In genomic region chr11:131609317-131609716, GRCh38 we compare ENCODE assay signal across 15 cellular contexts.
A peak's percentile ranks its signal among the peaks of the same experiment; 100 is the strongest.
DNase-seq lines count a peak whose midpoint lies in the region; TF ChIP-seq lines count a peak whose summit lies in the region.
"Had no signal": no experiment of that assay in that cellular context is flagged by ENCODE, and none has a peak within 500 bp of the region (broad histone marks: within the 10 kb centered on the region; RNA-seq: fewer than 3 reads in every experiment).

No MANE protein-coding gene starts in this region.

- H3K9me3 ChIP-seq in AG04450 (ENCODE audit: control insufficient read depth, insufficient read depth, low read length) = no peaks in the 10 kb centered on the region
- H3K9me3 ChIP-seq: upper lobe of left lung had no signal

- intact Hi-C loops in posterior cingulate gyrus (cut with DNase I) = no loop called here

- no peak for TF ChIP-seq CTCF in AG04450 (IDR thresholded peaks at IDR 0.05; ENCODE audit: low read depth, low read length)

- H3K27me3 ChIP-seq in AG04450 (ENCODE audit: control insufficient read depth, insufficient read depth, low read length) = peaks cover 3% of the 10 kb centered on the region
- H3K27me3 ChIP-seq: neural progenitor cell, upper lobe of left lung had no signal

- DNase-seq in AG04450 (ENCODE audit: low read depth, low spot score) (peak; percentile 7), H4 (ENCODE audit: low spot score) (peak; percentile 96), amniotic epithelial cell (ENCODE audit: low read depth) (peak; percentile 39), kidney tubule cell (ENCODE audit: low spot score) (peak; percentile 83), posterior cingulate gyrus (no peak), cerebellum (ENCODE audit: low spot score) (no peak), OCI-M2 (lab: John Stamatoyannopoulos, UW; ENCODE audit: unreplicated experiment) (no peak), RPMI8226 (no peak)
- DNase-seq: activated CD4-positive, CD25-positive, alpha-beta regulatory T cell; activated naive CD8-positive, alpha-beta T cell treated with anti-CD3 and anti-CD28 coated beads, Interleukin-2, amount 50 U/mL, for 24 hours; effector memory CD8-positive, alpha-beta T cell; NCI-H1694; upper lobe of left lung had no signal

- POLR2A ChIA-PET in AG04450 (lab: Yijun Ruan, JAX) = no interaction called here

- no peak overlapping the region for H3K27ac ChIP-seq in AG04450 (ENCODE audit: low read depth, low read length)
- H3K27ac ChIP-seq: neural progenitor cell, SK-N-MC, upper lobe of left lung had no signal

- CTCF ChIA-PET in AG04450 (lab: Charles Lee) = no interaction called here

- no peak overlapping the region for H3K4me3 ChIP-seq in AG04450 (ENCODE audit: low read depth, low read length)
- H3K4me3 ChIP-seq: neural progenitor cell, SK-N-MC, upper lobe of left lung had no signal

Comparison
In these comparisons a context has a peak if more than half of its experiments do, and no peak if none do; other contexts are left out.
1. DNase-seq: peak in AG04450 (single experiment), H4 (single experiment), amniotic epithelial cell (single experiment) and kidney tubule cell (single experiment); none in posterior cingulate gyrus (0 of 10), cerebellum (single experiment), OCI-M2 (single experiment) and RPMI8226 (single experiment).